Comparison of ENCODE assay signal across 8 cellular contexts in genomic region chr11:6443269-6444003, GRCh38. TPM values are rescaled to one million over a fixed set of nuclear protein-coding genes. Genes with fewer than 3 reads are reported as not detected.
DNase-seq lines count a peak whose midpoint lies in the region; ATAC-seq lines count a peak whose summit lies in the region.

No MANE protein-coding gene starts in this region.

- peak; percentile 65 for DNase-seq in CD1c-positive myeloid dendritic cell (ENCODE audit: extremely low spot score)
- peak; percentile 50 for DNase-seq in GM19240 (ENCODE audit: insufficient read length, low spot score)
- peak; percentile 41 to 67 for DNase-seq in SJCRH30
- DNase-seq in activated naive CD4-positive, alpha-beta T cell treated with Interleukin-2 at 50 U/mL for 16 hours = peak; percentile 53
- peak; percentile 68 for DNase-seq in Right ventricle myocardium superior
- peak; percentile 5 for DNase-seq in pulmonary artery endothelial cell (ENCODE audit: low read depth, low spot score)

- no peaks in the 10 kb centered on the region for H3K36me3 ChIP-seq in SJCRH30

- no peak overlapping the region for H3K4me3 ChIP-seq in SJCRH30

- intact Hi-C loops in Right ventricle myocardium superior (cut with DNase I) = loop anchor here (5.0 kb wide), 1 partner anchor 61 kb away; no protein-coding TSS in a partner anchor

- H3K27me3 ChIP-seq in SJCRH30 = 0 out of 2 replicates have a peak, but pooled peaks cover 2% of the 10 kb centered on the region

- H3K27ac ChIP-seq in SJCRH30 = no peak overlapping the region

- ATAC-seq in HG03432 (IDR thresholded peaks at IDR 0.05; ENCODE audit: unreplicated experiment) (peak; percentile 86), Right ventricle myocardium superior (ENCODE audit: poor library complexity) (peak; percentile 86), HG03457 (IDR thresholded peaks at IDR 0.05; ENCODE audit: unreplicated experiment) (no peak)

- H3K4me1 ChIP-seq in SJCRH30 = no peaks in the 10 kb centered on the region

- H3K9me3 ChIP-seq in SJCRH30 (replicated peaks) = no peaks in the 10 kb centered on the region

RNA-seq across cellular contexts. Expression of gene HPX, which starts 2.6 kb away (rescaled TPM):
- not detected in 2 replicates for total RNA-seq in SJCRH30 (2014; rRNA removed; shearing (Covaris generic))
- total RNA-seq in Right ventricle myocardium superior = 0.35 TPM
- total RNA-seq in pulmonary artery endothelial cell = 0.13 and 0.32 TPM in 2 replicates

RNA-seq across cellular contexts. Expression of gene APBB1, which starts 24.5 kb away (rescaled TPM):
- 19.6 and 20.2 TPM in 2 replicates for total RNA-seq in SJCRH30 (2014; rRNA removed; shearing (Covaris generic))
- total RNA-seq in Right ventricle myocardium superior (75.8 TPM), pulmonary artery endothelial cell (59.2 and 63.5 TPM in 2 replicates)

RNA-seq across cellular contexts. Expression of gene TRIM3, which starts 30.3 kb away (rescaled TPM):
- 10.0 and 15.6 TPM in 2 replicates for total RNA-seq in SJCRH30 (2014; rRNA removed; shearing (Covaris generic))
- 11.4 TPM for total RNA-seq in Right ventricle myocardium superior
- 25.6 and 30.3 TPM in 2 replicates for total RNA-seq in pulmonary artery endothelial cell

RNA-seq across cellular contexts. Expression of gene ARFIP2, which starts 37.7 kb away (rescaled TPM):
- 39.5 and 40.1 TPM in 2 replicates for total RNA-seq in SJCRH30 (2014; rRNA removed; shearing (Covaris generic))
- total RNA-seq in Right ventricle myocardium superior = 13.9 TPM
- 53.2 and 64.8 TPM in 2 replicates for total RNA-seq in pulmonary artery endothelial cell

RNA-seq across cellular contexts. Expression of gene TIMM10B, which starts 37.9 kb away (rescaled TPM):
- total RNA-seq in SJCRH30 (2014; rRNA removed; shearing (Covaris generic)) = 40.9 and 41.1 TPM in 2 replicates
- total RNA-seq in Right ventricle myocardium superior (14.1 TPM), pulmonary artery endothelial cell (23.4 and 27.9 TPM in 2 replicates)

Comparison
In these comparisons a context has a peak if more than half of its experiments do, and no peak if none do; other contexts are left out.
1. DNase-seq: peak in every context shown above with its lines; median percentile 68 in Right ventricle myocardium superior; 65 in CD1c-positive myeloid dendritic cell; 54 in SJCRH30; 53 in activated naive CD4-positive, alpha-beta T cell treated with Interleukin-2 at 50 U/mL for 16 hours; 50 in GM19240; 5 in pulmonary artery endothelial cell.